22 cellular contexts compared by ENCODE assay signal in genomic region chr2:39241588-39241987, GRCh38. TPM values are rescaled to one million over a fixed set of nuclear protein-coding genes. Genes with fewer than 3 reads are reported as not detected.
"Had no signal": no experiment of that assay in that cellular context is flagged by ENCODE, and none has a peak within 500 bp of the region (broad histone marks: within the 10 kb centered on the region; RNA-seq: fewer than 3 reads in every experiment).

No MANE protein-coding gene starts in this region.

- DNase-seq: activated CD8-positive, alpha-beta memory T cell treated with anti-CD3 and anti-CD28 coated beads, Interleukin-2, amount 50 U/mL, for 48 hours; activated naive CD4-positive, alpha-beta T cell treated with anti-CD3 and anti-CD28 coated beads for 36 hours; activated T-cell treated with anti-CD3 and anti-CD28 coated beads, Interleukin-2, amount 50 U/mL, for 4 hours; amygdala; cerebellar nuclear complex; erythroblast; foreskin fibroblast; immature natural killer cell; mammary epithelial cell; naive thymus-derived CD8-positive, alpha-beta T cell; ovary; stimulated activated CD4-positive, alpha-beta T cell treated with anti-CD3 and anti-CD28 coated beads, Interleukin-4, amount 100 ng/mL, for 24 hours; stimulated activated naive CD4-positive, alpha-beta T cell treated with Interleukin-2 at 50 U/mL for 16 hours; SW 1271; T-helper 17 cell had no signal

- H3K9me3 Mint-ChIP-seq: activated naive CD4-positive, alpha-beta T cell treated with anti-CD3 and anti-CD28 coated beads for 36 hours; activated T-cell treated with anti-CD3 and anti-CD28 coated beads, Interleukin-2, amount 50 U/mL, for 4 hours; immature natural killer cell; type B pancreatic cell had no signal

- H3K4me1 ChIP-seq: prostate gland had no signal

- H3K4me3 Mint-ChIP-seq: activated naive CD4-positive, alpha-beta T cell treated with anti-CD3 and anti-CD28 coated beads for 36 hours; activated T-cell treated with anti-CD3 and anti-CD28 coated beads, Interleukin-2, amount 50 U/mL, for 4 hours; mesothelial cell of epicardium; T-helper 17 cell; type B pancreatic cell had no signal

- H3K4me1 Mint-ChIP-seq: mesothelial cell of epicardium had no signal

- H3K27me3 ChIP-seq: ovary had no signal

- H3K27me3 Mint-ChIP-seq: naive thymus-derived CD8-positive, alpha-beta T cell; T-helper 17 cell; type B pancreatic cell had no signal

- H3K36me3 ChIP-seq: ovary, prostate gland, thoracic aorta had no signal

- H3K27ac Mint-ChIP-seq: activated naive CD4-positive, alpha-beta T cell treated with anti-CD3 and anti-CD28 coated beads for 36 hours; immature natural killer cell; mesothelial cell of epicardium; naive thymus-derived CD8-positive, alpha-beta T cell; T-helper 17 cell; type B pancreatic cell had no signal

- H3K27ac ChIP-seq: coronary artery, ovary, prostate gland, thoracic aorta had no signal

- H3K4me3 ChIP-seq: coronary artery, ovary, prostate gland, thoracic aorta had no signal

- ATAC-seq: activated CD4-positive, CD25-positive, alpha-beta regulatory T cell treated with anti-CD3 and anti-CD28 coated beads, Interleukin-2, amount 50 U/mL, for 24 hours; activated T-cell treated with anti-CD3 and anti-CD28 coated beads, Interleukin-2, amount 50 U/mL, for 4 hours; left lobe of liver; naive thymus-derived CD8-positive, alpha-beta T cell; T-helper 17 cell had no signal

RNA-seq across cellular contexts. Expression of gene CDKL4, which starts 2.2 kb away (rescaled TPM):
- total RNA-seq: activated naive CD4-positive, alpha-beta T cell treated with anti-CD3 and anti-CD28 coated beads for 36 hours; activated T-cell treated with anti-CD3 and anti-CD28 coated beads, Interleukin-2, amount 50 U/mL, for 4 hours; left lobe of liver; naive thymus-derived CD8-positive, alpha-beta T cell; prostate gland had no signal
- polyA plus RNA-seq: immature natural killer cell; naive thymus-derived CD8-positive, alpha-beta T cell had no signal
